Comparison of ENCODE assay signal across 8 cellular contexts in the genomic region with DNA sequence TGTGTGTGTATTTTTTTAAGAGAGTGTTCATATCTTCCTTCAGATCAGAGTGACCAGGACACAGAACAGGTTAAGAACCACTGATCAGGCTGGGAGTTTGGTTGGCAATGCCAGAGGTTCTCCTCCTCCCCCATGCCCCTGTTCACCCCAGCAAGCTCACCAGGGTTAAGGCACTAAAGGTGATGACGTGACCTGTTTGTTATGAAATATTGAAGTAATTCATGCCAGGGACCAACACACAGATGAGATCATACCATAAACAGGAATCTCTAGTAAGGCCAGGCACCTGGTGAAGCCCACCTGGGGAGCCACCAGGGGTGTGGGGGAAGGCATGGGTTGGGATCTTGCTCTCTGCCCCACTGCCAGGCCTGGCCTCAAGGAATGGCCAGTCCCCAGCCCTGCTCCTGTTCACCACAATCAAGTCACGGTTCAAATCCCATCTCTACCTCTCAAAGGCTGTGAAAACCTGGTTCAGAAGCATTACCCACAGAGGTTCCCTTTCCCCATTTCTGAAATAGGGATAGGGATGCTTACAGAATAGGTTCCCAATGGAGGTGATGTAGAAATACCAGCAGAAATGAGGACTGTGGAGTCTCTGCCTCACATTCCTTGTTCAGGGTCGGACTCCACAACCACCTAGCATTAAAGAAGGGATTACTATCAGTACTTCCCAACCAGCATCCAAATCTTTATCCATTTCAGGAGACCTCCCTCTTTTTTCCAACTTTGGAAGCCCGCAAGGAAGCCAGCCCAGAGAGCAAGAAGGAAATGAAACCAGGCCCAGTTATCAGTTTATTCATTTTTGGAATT. TPM values are rescaled to one million over a fixed set of nuclear protein-coding genes. Genes with fewer than 3 reads are reported as not detected.
DNase-seq lines count a peak whose midpoint lies in the region; ATAC-seq and TF ChIP-seq lines count a peak whose summit lies in the region.

No MANE protein-coding gene starts in this region.

- H3K9me3 Mint-ChIP-seq in nephron: no peaks in the 10 kb centered on the region

- H3K4me3 Mint-ChIP-seq in nephron: peak overlapping the region; percentile 87 to 92 (median 92)

- no peak for ATAC-seq in HG02973 (IDR thresholded peaks at IDR 0.05; ENCODE audit: unreplicated experiment)

- DNase-seq in G401 (ENCODE audit: low spot score) (peak; percentile 73), NCI-H446 treated with DMSO at 0.1 percent for 48 hours (lab: John Stamatoyannopoulos, UW) (peak; percentile 57), dermis blood vessel endothelial cell (peak; percentile 89), retina (no peak), NCI-H2107 treated with DMSO at 0.1 percent for 48 hours (lab: John Stamatoyannopoulos, UW; ENCODE audit: unreplicated experiment) (no peak), NCI-H524 treated with DMSO at 0.1 percent for 48 hours (lab: John Stamatoyannopoulos, UW) (no peak)

- H3K4me1 Mint-ChIP-seq in nephron: peaks cover 76% of the 10 kb centered on the region

- in situ Hi-C loops in G401 (cut with HindIII; ENCODE audit: low sequenced_read_pairs): no loop called here

- peak overlapping the region; percentile 99 for H3K27ac Mint-ChIP-seq in nephron

- H3K27me3 Mint-ChIP-seq in nephron (ENCODE audit: low read depth): no peaks in the 10 kb centered on the region

- H3K36me3 Mint-ChIP-seq in nephron (ENCODE audit: low read depth): peaks cover 29% of the 10 kb centered on the region

- no peak for TF ChIP-seq CTCF in nephron (IDR thresholded peaks at IDR 0.05; ENCODE audit: unreplicated experiment in 3 of 3)

RNA-seq across cellular contexts. Expression of gene ID3, which starts 2.4 kb away (rescaled TPM):
- total RNA-seq in G401 (2014; rRNA removed; shearing (Covaris generic)): 1,524 and 1,844 TPM in 2 replicates
- total RNA-seq in dermis blood vessel endothelial cell: 407 and 906 TPM in 2 replicates

RNA-seq across cellular contexts. Expression of gene E2F2, which starts 25.8 kb away (rescaled TPM):
- total RNA-seq in G401 (2014; rRNA removed; shearing (Covaris generic)): 8.4 and 11.7 TPM in 2 replicates
- total RNA-seq in dermis blood vessel endothelial cell: 1.9 and 4.6 TPM in 2 replicates

Comparison
In these comparisons a context has a peak if more than half of its experiments do, and no peak if none do; other contexts are left out.
1. DNase-seq: peak in G401 (single experiment), NCI-H446 treated with DMSO at 0.1 percent for 48 hours (single experiment) and dermis blood vessel endothelial cell (single experiment); none in retina (single experiment), NCI-H2107 treated with DMSO at 0.1 percent for 48 hours (single experiment) and NCI-H524 treated with DMSO at 0.1 percent for 48 hours (single experiment).